ENCODE assay signal across 8 cellular contexts in genomic region chr12:12999276-12999958, GRCh38. TPM values are rescaled to one million over a fixed set of nuclear protein-coding genes. Genes with fewer than 3 reads are reported as not detected.
A peak's percentile ranks its signal among the peaks of the same experiment; 100 is the strongest.
DNase-seq lines count a peak whose midpoint lies in the region; ATAC-seq and TF ChIP-seq lines count a peak whose summit lies in the region.

No MANE protein-coding gene starts in this region.

- 11 to 12% (median 12%) methylated on average over 22 of the region's 22 CpGs for WGBS in heart left ventricle, 4 donors
- 15 to 26% (median 18%) methylated on average over 22 of the region's 22 CpGs for WGBS in psoas muscle, 3 donors

- POLR2A ChIA-PET in activated CD4-positive, alpha-beta memory T cell treated with anti-CD3 and anti-CD28 coated beads, Interleukin-2, amount 10 ng/mL, durations not matched to agents 7 days and 5 days (lab: Charles Lee) = no interaction called here

- no peak for TF ChIP-seq POLR2A in heart left ventricle (IDR thresholded peaks at IDR 0.05)

- peaks cover 25% of the 10 kb centered on the region for H3K4me1 Mint-ChIP-seq in T-helper 2 cell treated with Interferon-gamma antibody and Interleukin-4, amounts not matched to agents 5 μg/mL and 100 μg/mL, for 36 hours (ENCODE audit: low read depth)
- peaks cover 23% of the 10 kb centered on the region for H3K4me1 Mint-ChIP-seq in activated CD4-positive, alpha-beta memory T cell treated with anti-CD3 and anti-CD28 coated beads, Interleukin-2, amount 10 ng/mL, durations not matched to agents 7 days and 5 days

- intact Hi-C loops in heart left ventricle (cut with DNase I) (loop anchor here in 2 of 10 donors (5.0 kb wide), 2 partner anchors 43 to 233 kb away; partner anchors contain the start of gene FAM234B (in 1 of the 2)), psoas muscle (cut with DNase I) (no loop called here)

- H3K9me3 Mint-ChIP-seq in T-helper 2 cell treated with Interferon-gamma antibody and Interleukin-4, amounts not matched to agents 5 μg/mL and 100 μg/mL, for 36 hours = no peaks in the 10 kb centered on the region
- no peaks in the 10 kb centered on the region for H3K9me3 Mint-ChIP-seq in activated CD4-positive, alpha-beta memory T cell treated with anti-CD3 and anti-CD28 coated beads, Interleukin-2, amount 10 ng/mL, durations not matched to agents 7 days and 5 days

- no peaks in the 10 kb centered on the region for H3K36me3 Mint-ChIP-seq in T-helper 2 cell treated with Interferon-gamma antibody and Interleukin-4, amounts not matched to agents 5 μg/mL and 100 μg/mL, for 36 hours (ENCODE audit: low read depth)
- no peaks in the 10 kb centered on the region for H3K36me3 Mint-ChIP-seq in activated CD4-positive, alpha-beta memory T cell treated with anti-CD3 and anti-CD28 coated beads, Interleukin-2, amount 10 ng/mL, durations not matched to agents 7 days and 5 days (ENCODE audit: low read depth)

- H3K4me3 ChIP-seq in heart left ventricle = peak overlapping the region; percentile 65 to 94 (median 87)
- peak overlapping the region; percentile 92 for H3K4me3 ChIP-seq in psoas muscle

- TF ChIP-seq CTCF in heart left ventricle (IDR thresholded peaks at IDR 0.05) = no peak
- TF ChIP-seq CTCF in psoas muscle (IDR thresholded peaks at IDR 0.05) = no peak

- peaks cover 29% of the 10 kb centered on the region for H3K27me3 Mint-ChIP-seq in T-helper 2 cell treated with Interferon-gamma antibody and Interleukin-4, amounts not matched to agents 5 μg/mL and 100 μg/mL, for 36 hours (ENCODE audit: low read depth)
- peaks cover 24% of the 10 kb centered on the region for H3K27me3 Mint-ChIP-seq in activated CD4-positive, alpha-beta memory T cell treated with anti-CD3 and anti-CD28 coated beads, Interleukin-2, amount 10 ng/mL, durations not matched to agents 7 days and 5 days

- peak overlapping the region; percentile 79 for H3K27ac Mint-ChIP-seq in T-helper 2 cell treated with Interferon-gamma antibody and Interleukin-4, amounts not matched to agents 5 μg/mL and 100 μg/mL, for 36 hours
- H3K27ac Mint-ChIP-seq in activated CD4-positive, alpha-beta memory T cell treated with anti-CD3 and anti-CD28 coated beads, Interleukin-2, amount 10 ng/mL, durations not matched to agents 7 days and 5 days = no peak overlapping the region

- H3K27me3 ChIP-seq in heart left ventricle (no peaks in the 10 kb centered on the region), psoas muscle (ENCODE audit: insufficient read depth in 3 of 3, low read length in 2 of 3) (no peaks in the 10 kb centered on the region)

- ATAC-seq in heart left ventricle (peak in 2 of 4 donors; percentile 1 to 4), psoas muscle (peak in 1 of 4 donors; percentile 10), GM18520 (IDR thresholded peaks at IDR 0.05; ENCODE audit: unreplicated experiment) (no peak), HG03432 (IDR thresholded peaks at IDR 0.05; ENCODE audit: unreplicated experiment) (no peak)

- no peaks in the 10 kb centered on the region for H3K36me3 ChIP-seq in heart left ventricle
- H3K36me3 ChIP-seq in psoas muscle (ENCODE audit: insufficient read depth in 1 of 2, low read depth in 1 of 2) = no peaks in the 10 kb centered on the region

- H3K9me3 ChIP-seq in heart left ventricle (no peaks in the 10 kb centered on the region), psoas muscle (no peaks in the 10 kb centered on the region)

- H3K4me3 Mint-ChIP-seq in T-helper 2 cell treated with Interferon-gamma antibody and Interleukin-4, amounts not matched to agents 5 μg/mL and 100 μg/mL, for 36 hours = peak overlapping the region; percentile 84
- peak overlapping the region; percentile 95 for H3K4me3 Mint-ChIP-seq in activated CD4-positive, alpha-beta memory T cell treated with anti-CD3 and anti-CD28 coated beads, Interleukin-2, amount 10 ng/mL, durations not matched to agents 7 days and 5 days

- H3K4me1 ChIP-seq in heart left ventricle (peaks cover 0 to 64% (median 19%) of the 10 kb centered on the region in 12 donors), psoas muscle (peaks cover 15% of the 10 kb centered on the region)

- CTCF ChIA-PET in activated CD4-positive, alpha-beta memory T cell treated with anti-CD3 and anti-CD28 coated beads, Interleukin-2, amount 10 ng/mL, durations not matched to agents 7 days and 5 days (lab: Charles Lee) = interaction anchor here (0.6 to 1.3 kb wide), 2 partner anchors 13 to 620 kb away, joined by 3 read pairs; no protein-coding TSS in a partner anchor

- H3K27ac ChIP-seq in heart left ventricle = peak overlapping the region in 11 of 12 donors; percentile 64 to 97 (median 77)
- H3K27ac ChIP-seq in psoas muscle = peak overlapping the region; percentile 73

- DNase-seq in T-helper 2 cell treated with Interferon-gamma antibody and Interleukin-4, amounts not matched to agents 5 μg/mL and 100 μg/mL, for 36 hours (ENCODE audit: low spot score) = no peak
- DNase-seq in T-helper 2 cell (no peak), heart left ventricle (peak in 1 of 5 donors; percentile 22), psoas muscle (no peak), NCI-H187 treated with DMSO at 0.1 percent for 48 hours (lab: John Stamatoyannopoulos, UW) (no peak)
- no peak for DNase-seq in activated CD4-positive, alpha-beta memory T cell treated with anti-CD3 and anti-CD28 coated beads, Interleukin-2, amount 10 ng/mL, durations not matched to agents 7 days and 5 days

RNA-seq across cellular contexts. Expression of gene HEBP1, which starts 0.6 kb away (rescaled TPM):
- 10 to 100 TPM; 11.1 to 12.5 TPM for total RNA-seq in activated CD4-positive, alpha-beta memory T cell treated with anti-CD3 and anti-CD28 coated beads, Interleukin-2, amount 10 ng/mL, durations not matched to agents 7 days and 5 days
- 10 to 100 TPM; 26.3 to 65.3 (median 52.6) TPM for total RNA-seq in heart left ventricle
- polyA plus RNA-seq in heart left ventricle = 10 to 100 TPM; 36.6 to 88.1 TPM
- 10 to 100 TPM; 27.0 to 39.3 (median 35.5) TPM for total RNA-seq in psoas muscle
- polyA plus RNA-seq in psoas muscle = 10 to 100 TPM; 19.4 to 38.4 (median 31.5) TPM

RNA-seq across cellular contexts. Expression of gene FAM234B, which starts 44.8 kb away (rescaled TPM):
- 1 to 10 TPM; 4.5 to 5.2 TPM for total RNA-seq in activated CD4-positive, alpha-beta memory T cell treated with anti-CD3 and anti-CD28 coated beads, Interleukin-2, amount 10 ng/mL, durations not matched to agents 7 days and 5 days
- total RNA-seq in heart left ventricle (1 to 10 TPM; 1.5 to 3.5 (median 2.6) TPM), psoas muscle (1 to 10 TPM; 2.1 to 4.0 (median 2.5) TPM)
- polyA plus RNA-seq in heart left ventricle (1 to 10 TPM; 1.2 to 2.5 TPM), psoas muscle (1 to 10 TPM in 2 of 3 donors, under 1 TPM in 1; 0.89 to 1.9 (median 1.8) TPM)

RNA-seq across cellular contexts. Expression of gene GPRC5D, which starts 47.4 kb away (rescaled TPM):
- 1 to 10 TPM in 1 of 2 experiments, under 1 TPM in 1; 0.73 to 1.6 TPM for total RNA-seq in activated CD4-positive, alpha-beta memory T cell treated with anti-CD3 and anti-CD28 coated beads, Interleukin-2, amount 10 ng/mL, durations not matched to agents 7 days and 5 days
- not detected for total RNA-seq in heart left ventricle
- polyA plus RNA-seq in heart left ventricle = under 1 TPM in 1 of 2 donors, not detected in 1; 0.11 TPM
- not detected for total RNA-seq in psoas muscle
- polyA plus RNA-seq in psoas muscle = not detected
